In the genomic region with DNA sequence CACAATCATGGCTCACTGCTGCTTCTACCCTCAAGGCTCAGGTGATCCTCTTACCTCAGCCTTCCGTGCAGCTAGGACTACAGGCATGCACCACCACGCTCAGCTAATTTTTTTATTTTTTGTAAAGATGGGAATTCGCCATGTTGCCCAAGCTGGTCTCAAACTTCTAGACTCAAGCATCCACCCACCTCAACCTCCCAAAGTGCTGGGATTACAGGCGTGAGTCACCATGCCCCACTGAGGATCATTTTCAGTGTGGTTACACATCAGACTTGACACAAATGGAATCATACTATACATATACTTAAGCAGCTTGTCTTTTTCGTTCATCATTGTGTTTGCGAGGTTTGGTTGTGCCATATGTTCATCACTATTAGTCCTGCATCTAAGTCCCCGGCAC, we compare ENCODE assay signal across 16 cellular contexts. TPM values are rescaled to one million over a fixed set of nuclear protein-coding genes. Genes with fewer than 3 reads are reported as not detected.
DNase-seq lines count a peak whose midpoint lies in the region; ATAC-seq and TF ChIP-seq lines count a peak whose summit lies in the region.
"Had no signal": no experiment of that assay in that cellular context is flagged by ENCODE, and none has a peak within 500 bp of the region (broad histone marks: within the 10 kb centered on the region; RNA-seq: fewer than 3 reads in every experiment).

No MANE protein-coding gene starts in this region.

- H3K9me3 Mint-ChIP-seq in activated T-cell treated with anti-CD3 and anti-CD28 coated beads, Interleukin-2, amount 50 U/mL, for 4 hours: no peaks in the 10 kb centered on the region
- H3K9me3 Mint-ChIP-seq: GM23338 had no signal

- no peak overlapping the region for H3K4me3 ChIP-seq in fibroblast of mammary gland (ENCODE audit: control insufficient read depth, low read depth, low read length)
- H3K4me3 ChIP-seq: GM23338, Peyer's patch had no signal

- no peak for TF ChIP-seq CTCF in fibroblast of mammary gland (conservative IDR thresholded peaks at IDR 0.05; ENCODE audit: control insufficient read depth, insufficient read depth, low read depth, low read length)

- ATAC-seq in activated T-cell treated with anti-CD3 and anti-CD28 coated beads, Interleukin-2, amount 50 U/mL, for 4 hours: peak; percentile 31 to 45
- ATAC-seq in GM19351 (IDR thresholded peaks at IDR 0.05; ENCODE audit: unreplicated experiment): no peak
- no peak for ATAC-seq in HG03442 (IDR thresholded peaks at IDR 0.05; ENCODE audit: unreplicated experiment)
- ATAC-seq: GM23338 had no signal

- H3K4me3 Mint-ChIP-seq in activated T-cell treated with anti-CD3 and anti-CD28 coated beads, Interleukin-2, amount 50 U/mL, for 4 hours: no peak overlapping the region
- H3K4me3 Mint-ChIP-seq: GM23338 had no signal

- DNase-seq in DMS 273 (lab: John Stamatoyannopoulos, UW; ENCODE audit: unreplicated experiment): peak; percentile 75
- no peak for DNase-seq in DMS 273 treated with DMSO at 0.1 percent for 48 hours (lab: John Stamatoyannopoulos, UW)
- no peak for DNase-seq in activated T-cell treated with anti-CD3 and anti-CD28 coated beads, Interleukin-2, amount 50 U/mL, for 4 hours
- no peak for DNase-seq in activated T-cell treated with anti-CD3 and anti-CD28 coated beads for 4 hours
- DNase-seq in M059J (ENCODE audit: low read depth): peak; percentile 54
- DNase-seq in fibroblast of mammary gland (ENCODE audit: low read depth): peak; percentile 27
- DNase-seq: KG1, MM.1S, NCI-H1105, NCI-H1694 treated with DMSO at 0.1 percent for 48 hours, NCI-H446 treated with DMSO at 0.1 percent for 48 hours, Peyer's patch, SHP77 had no signal

- peaks cover 40% of the 10 kb centered on the region for H3K36me3 Mint-ChIP-seq in activated T-cell treated with anti-CD3 and anti-CD28 coated beads, Interleukin-2, amount 50 U/mL, for 4 hours (ENCODE audit: insufficient read depth)

- H3K27me3 Mint-ChIP-seq in activated T-cell treated with anti-CD3 and anti-CD28 coated beads, Interleukin-2, amount 50 U/mL, for 4 hours (ENCODE audit: low read depth): no peaks in the 10 kb centered on the region

- H3K4me1 Mint-ChIP-seq in activated T-cell treated with anti-CD3 and anti-CD28 coated beads, Interleukin-2, amount 50 U/mL, for 4 hours (ENCODE audit: low read depth): peaks cover 13% of the 10 kb centered on the region
- H3K4me1 Mint-ChIP-seq: GM23338 had no signal

RNA-seq across cellular contexts. Expression of gene ZC3H12D, which starts 26.6 kb away (rescaled TPM):
- total RNA-seq in activated T-cell treated with anti-CD3 and anti-CD28 coated beads, Interleukin-2, amount 50 U/mL, for 4 hours: 10 to 100 TPM; 22.2 to 51.5 (median 42.5) TPM
- 0.17 and 0.22 TPM in 2 replicates for total RNA-seq in M059J (2014; rRNA removed; shearing (Covaris generic))

RNA-seq across cellular contexts. Expression of gene SUMO4, which starts 58.1 kb away (rescaled TPM):
- total RNA-seq in activated T-cell treated with anti-CD3 and anti-CD28 coated beads, Interleukin-2, amount 50 U/mL, for 4 hours: 1 to 10 TPM; 2.6 to 3.0 (median 2.7) TPM
- 0.25 TPM in 1 of 2 replicates, not detected in the other for total RNA-seq in M059J (2014; rRNA removed; shearing (Covaris generic))

Comparison
In these comparisons a context has a peak if more than half of its experiments do, and no peak if none do; other contexts are left out.
1. DNase-seq: peak in DMS 273 (single experiment), M059J (single experiment) and fibroblast of mammary gland (single experiment); none in DMS 273 treated with DMSO at 0.1 percent for 48 hours (single experiment), activated T-cell treated with anti-CD3 and anti-CD28 coated beads, Interleukin-2, amount 50 U/mL, for 4 hours (single experiment) and activated T-cell treated with anti-CD3 and anti-CD28 coated beads for 4 hours (single experiment).
2. ATAC-seq: peak in activated T-cell treated with anti-CD3 and anti-CD28 coated beads, Interleukin-2, amount 50 U/mL, for 4 hours (2 of 2); none in GM19351 (single experiment) and HG03442 (single experiment).
3. RNA of gene ZC3H12D, which starts 26.6 kb away (total RNA-seq): 22.2 to 51.5 TPM in activated T-cell treated with anti-CD3 and anti-CD28 coated beads, Interleukin-2, amount 50 U/mL, for 4 hours; 0.17 to 0.22 TPM in M059J; every median in the first group is over 10 times any median in the second.